In genomic region chr16:87976637-87977036, GRCh38 we compare ENCODE assay signal across 12 cellular contexts. TPM values are rescaled to one million over a fixed set of nuclear protein-coding genes. Genes with fewer than 3 reads are reported as not detected.
DNase-seq lines count a peak whose midpoint lies in the region; ATAC-seq and TF ChIP-seq lines count a peak whose summit lies in the region.
"Not testable (repeated sequence)": the region's sequence is repeated elsewhere in the genome, so short reads cannot be mapped to it uniquely, and the experiment has no call there.
"Had no signal": no experiment of that assay in that cellular context is flagged by ENCODE, and none has a peak within 500 bp of the region (broad histone marks: within the 10 kb centered on the region; RNA-seq: fewer than 3 reads in every experiment).

No MANE protein-coding gene starts in this region.

- peaks cover 27% of the 10 kb centered on the region for H3K79me2 ChIP-seq in ACC112 (ENCODE audit: control insufficient read depth, insufficient read depth, low read length, unreplicated experiment)

- intact Hi-C loops in IMR-90 (cut with micrococcal nuclease); activated CD8-positive, alpha-beta T cell treated with anti-CD3 and anti-CD28 coated beads for 36 hours (cut with micrococcal nuclease); ascending aorta (cut with DNase I); sciatic nerve (cut with DNase I); aorta (cut with DNase I): not testable (repeated sequence)

- H3K27ac Mint-ChIP-seq in activated CD8-positive, alpha-beta T cell treated with anti-CD3 and anti-CD28 coated beads for 36 hours = peak overlapping the region; percentile 49

- H3K27ac ChIP-seq in ACC112 (ENCODE audit: low read depth, low read length) (peak overlapping the region; percentile 60), IMR-90 (ENCODE audit: insufficient read depth, low read length) (peak overlapping the region; percentile 59; the same call in 1 of the 2 replicates), ascending aorta (peak overlapping the region; percentile 62 to 72)
- not testable (repeated sequence) for H3K27ac ChIP-seq in aorta (ENCODE audit: low read depth in 1 of 2, low read length in 2 of 2)

- H2AK5ac ChIP-seq in IMR-90 (ENCODE audit: low read depth, low read length) = not testable (repeated sequence)

- H2AFZ ChIP-seq in ACC112 (ENCODE audit: low read length, unreplicated experiment); IMR-90 (replicated peaks; ENCODE audit: low read length, poor library complexity): not testable (repeated sequence)

- not testable (repeated sequence) for H2BK15ac ChIP-seq in IMR-90 (ENCODE audit: low read depth, low read length)

- not testable (repeated sequence) for H2BK20ac ChIP-seq in IMR-90 (ENCODE audit: low read depth, low read length)

- peaks cover 49% of the 10 kb centered on the region for H3K4me1 Mint-ChIP-seq in activated CD8-positive, alpha-beta T cell treated with anti-CD3 and anti-CD28 coated beads for 36 hours (ENCODE audit: low read depth)

- H4K8ac ChIP-seq in IMR-90 (ENCODE audit: low read depth in 2 of 2, low read length in 2 of 2) = not testable (repeated sequence)

- not testable (repeated sequence) for H3K4me1 ChIP-seq in ACC112 (ENCODE audit: control insufficient read depth, insufficient read depth, low read length, unreplicated experiment); IMR-90 (ENCODE audit: control insufficient read depth, insufficient read depth, low read length); ascending aorta; aorta (ENCODE audit: control insufficient read depth in 1 of 2, insufficient read depth in 2 of 2, low read length in 2 of 2)

- no CpG with 5 or more reads among the region's 3 CpGs for WGBS in IMR-90 (ENCODE audit: extremely low coverage in 2 of 2, insufficient read length in 1 of 2), 2 experiments
- 7 to 8% methylated on average over 3 of the region's 3 CpGs for WGBS in aorta, 2 donors

- BruUV-seq in IMR-90 (replicated peaks; lab: Mats Ljungman, UMichigan) = not testable (repeated sequence)

- H4K20me1 ChIP-seq in IMR-90 (ENCODE audit: insufficient read depth, low read length) = not testable (repeated sequence)

- not testable (repeated sequence) for H3K14ac ChIP-seq in IMR-90 (replicated peaks; ENCODE audit: low read depth, low read length)

- H3K27me3 Mint-ChIP-seq in activated CD8-positive, alpha-beta T cell treated with anti-CD3 and anti-CD28 coated beads for 36 hours = not testable (repeated sequence)

- H2AK9ac ChIP-seq in IMR-90 (replicated peaks; ENCODE audit: low read depth, low read length, poor library complexity) = not testable (repeated sequence)

- H3K4me3 Mint-ChIP-seq in activated CD8-positive, alpha-beta T cell treated with anti-CD3 and anti-CD28 coated beads for 36 hours = not testable (repeated sequence)

- POLR2A ChIA-PET in IMR-90 (lab: Charles Lee; ENCODE audit: unreplicated experiment); activated CD8-positive, alpha-beta T cell treated with anti-CD3 and anti-CD28 coated beads for 36 hours (lab: Charles Lee): not testable (repeated sequence)

- not testable (repeated sequence) for H4K91ac ChIP-seq in IMR-90 (ENCODE audit: insufficient read depth, low read depth, low read length)

- not testable (repeated sequence) for H3K27me3 ChIP-seq in ACC112 (ENCODE audit: insufficient read depth, low read length); IMR-90 (ENCODE audit: control insufficient read depth, insufficient read depth, low read length); ascending aorta; aorta (ENCODE audit: control insufficient read depth in 1 of 2, insufficient read depth in 2 of 2, low read length in 1 of 2)

- not testable (repeated sequence) for DNase-seq in IMR-90; activated CD8-positive, alpha-beta T cell treated with anti-CD3 and anti-CD28 coated beads for 36 hours; sciatic nerve (ENCODE audit: low spot score); aorta
- DNase-seq in ascending aorta (ENCODE audit: low spot score in 2 of 2) = peak in 1 of 2 donors; percentile 69
- DNase-seq in dedifferentiated amniotic fluid mesenchymal stem cell (ENCODE audit: extremely low spot score) = peak; percentile 49
- peak; percentile 52 for DNase-seq in fibroblast of villous mesenchyme (ENCODE audit: low read depth)

- in situ Hi-C loops in IMR-90 (cut with MboI; ENCODE audit: low sequenced_read_pairs) = not testable (repeated sequence)

- not testable (repeated sequence) for TF ChIP-seq RAD21 in IMR-90 (IDR thresholded peaks at IDR 0.05; ENCODE audit: low read length)

- not testable (repeated sequence) for H2BK5ac ChIP-seq in IMR-90 (ENCODE audit: low read depth, low read length, poor library complexity, severe bottlenecking)

- not testable (repeated sequence) for H3K9ac ChIP-seq in IMR-90 (ENCODE audit: low read depth, low read length)

- dilution Hi-C loops in IMR-90 (cut with HindIII; ENCODE audit: low sequenced_read_pairs, unreplicated experiment) = not testable (repeated sequence)

- CTCF ChIA-PET in IMR-90 (lab: Yijun Ruan, JAX); activated CD8-positive, alpha-beta T cell treated with anti-CD3 and anti-CD28 coated beads for 36 hours (lab: Charles Lee): not testable (repeated sequence)

- H3K36me3 ChIP-seq in ACC112 (ENCODE audit: insufficient read depth, low read length); ascending aorta; aorta (ENCODE audit: control insufficient read depth in 1 of 2, insufficient read depth in 2 of 2, low read length in 1 of 2): not testable (repeated sequence)
- H3K36me3 ChIP-seq in IMR-90 (ENCODE audit: control insufficient read depth, insufficient read depth, low read length) = peaks cover 11% of the 10 kb centered on the region

- peaks cover 13% of the 10 kb centered on the region for H3K9me3 Mint-ChIP-seq in activated CD8-positive, alpha-beta T cell treated with anti-CD3 and anti-CD28 coated beads for 36 hours

- TF ChIP-seq POLR2A in IMR-90 (IDR thresholded peaks at IDR 0.05; ENCODE audit: low read depth, low read length) = not testable (repeated sequence)

- ATAC-seq in IMR-90 (ENCODE audit: low read depth) = peak; percentile 53; the same call in 1 of the 2 replicates
- ATAC-seq in activated CD8-positive, alpha-beta T cell treated with anti-CD3 and anti-CD28 coated beads for 36 hours = not testable (repeated sequence)
- ATAC-seq in sciatic nerve = peak; percentile 41
- ATAC-seq in aorta (ENCODE audit: low FRiP score) = peak; percentile 62

- H3K23ac ChIP-seq in IMR-90 (ENCODE audit: low read depth, low read length) = not testable (repeated sequence)

- not testable (repeated sequence) for H2BK120ac ChIP-seq in IMR-90 (ENCODE audit: low read depth, low read length)

- not testable (repeated sequence) for H4K5ac ChIP-seq in IMR-90 (ENCODE audit: low read depth, low read length)

- not testable (repeated sequence) for H3K56ac ChIP-seq in IMR-90 (ENCODE audit: extremely low read depth, insufficient read depth, low read length)

- H3K4me3 ChIP-seq in ACC112 (ENCODE audit: low read depth, low read length) (peak overlapping the region; percentile 46), ascending aorta (peak overlapping the region in 1 of 2 donors; percentile 19)
- not testable (repeated sequence) for H3K4me3 ChIP-seq in IMR-90 (ENCODE audit: insufficient read depth, low read depth, low read length); fibroblast of villous mesenchyme (ENCODE audit: low read depth, low read length); aorta (ENCODE audit: low read length in 2 of 2)

- peaks cover 37% of the 10 kb centered on the region for H3K36me3 Mint-ChIP-seq in activated CD8-positive, alpha-beta T cell treated with anti-CD3 and anti-CD28 coated beads for 36 hours (ENCODE audit: low read depth)

- not testable (repeated sequence) for TF ChIP-seq CTCF in IMR-90 (conservative IDR thresholded peaks at IDR 0.05; ENCODE audit: low read depth, low read length); activated CD8-positive, alpha-beta T cell treated with anti-CD3 and anti-CD28 coated beads for 36 hours (IDR thresholded peaks at IDR 0.05); ascending aorta (IDR thresholded peaks at IDR 0.05); fibroblast of villous mesenchyme (IDR thresholded peaks at IDR 0.05; ENCODE audit: insufficient read depth, low read depth, low read length)

- H3K18ac ChIP-seq in IMR-90 (ENCODE audit: low read depth, low read length) = not testable (repeated sequence)

- not testable (repeated sequence) for H3K4ac ChIP-seq in IMR-90 (ENCODE audit: low read depth, low read length)

- not testable (repeated sequence) for H3K9me1 ChIP-seq in IMR-90 (ENCODE audit: insufficient read depth, low read length)

- H3K79me1 ChIP-seq in IMR-90 (ENCODE audit: low read depth in 1 of 2, low read length in 2 of 2) = peaks cover 40 to 53% of the 10 kb centered on the region in 2 experiments

- H3K9me3 ChIP-seq in IMR-90 (ENCODE audit: control insufficient read depth, insufficient read depth, low read length); aorta (ENCODE audit: control insufficient read depth, low read length): not testable (repeated sequence)
- H3K9me3 ChIP-seq in ascending aorta = peaks cover 3 to 12% of the 10 kb centered on the region in 2 donors

- H3K4me2 ChIP-seq in IMR-90 (ENCODE audit: low read depth, low read length) = not testable (repeated sequence)

RNA-seq across cellular contexts. Expression of gene BANP, which starts 25.4 kb away (rescaled TPM):
- total RNA-seq in IMR-90 (2012; rRNA removed) (16.9 and 17.4 TPM in 2 replicates), ascending aorta (23.4 TPM), fibroblast of villous mesenchyme (18.7 and 25.9 TPM in 2 replicates), sciatic nerve (32.3 TPM), aorta (10 to 100 TPM; 25.5 to 35.6 TPM)
- polyA plus RNA-seq in IMR-90 (2012; rRNA removed) (17.9 and 21.1 TPM in 2 replicates), aorta (10 to 100 TPM in 1 of 2 donors, 1 to 10 TPM in 1; 7.4 to 14.0 TPM)
- polyA plus RNA-seq in IMR-90 (2012; cell fraction: cytosol; rRNA removed) = 12.4 and 21.0 TPM in 2 replicates
- polyA plus RNA-seq in IMR-90 (2012; cell fraction: nucleus; rRNA removed; ENCODE audit: low replicate concordance) = 38.6 and 57.0 TPM in 2 replicates
- 10 to 100 TPM; 32.1 to 36.1 TPM for total RNA-seq in activated CD8-positive, alpha-beta T cell treated with anti-CD3 and anti-CD28 coated beads for 36 hours

RNA-seq across cellular contexts. Expression of gene CA5A, which starts 40.3 kb away (rescaled TPM):
- total RNA-seq in IMR-90 (2012; rRNA removed) (not detected in 2 replicates), ascending aorta (not detected), fibroblast of villous mesenchyme (not detected in 2 replicates), sciatic nerve (not detected), aorta (not detected)
- polyA plus RNA-seq in IMR-90 (2012; rRNA removed) (not detected in 2 replicates), aorta (under 1 TPM in 1 of 2 donors, not detected in 1; 0.63 TPM)
- not detected in 2 replicates for polyA plus RNA-seq in IMR-90 (2012; cell fraction: cytosol; rRNA removed)
- polyA plus RNA-seq in IMR-90 (2012; cell fraction: nucleus; rRNA removed; ENCODE audit: low replicate concordance) = not detected in 2 replicates
- not detected for total RNA-seq in activated CD8-positive, alpha-beta T cell treated with anti-CD3 and anti-CD28 coated beads for 36 hours
- total RNA-seq: CD4-positive, CD25-positive, alpha-beta regulatory T cell; H7; Peyer's patch had no signal
- polyA plus RNA-seq: AG04450; CD4-positive, CD25-positive, alpha-beta regulatory T cell had no signal
